ENCODE assay signal across 34 cellular contexts in the genomic region with DNA sequence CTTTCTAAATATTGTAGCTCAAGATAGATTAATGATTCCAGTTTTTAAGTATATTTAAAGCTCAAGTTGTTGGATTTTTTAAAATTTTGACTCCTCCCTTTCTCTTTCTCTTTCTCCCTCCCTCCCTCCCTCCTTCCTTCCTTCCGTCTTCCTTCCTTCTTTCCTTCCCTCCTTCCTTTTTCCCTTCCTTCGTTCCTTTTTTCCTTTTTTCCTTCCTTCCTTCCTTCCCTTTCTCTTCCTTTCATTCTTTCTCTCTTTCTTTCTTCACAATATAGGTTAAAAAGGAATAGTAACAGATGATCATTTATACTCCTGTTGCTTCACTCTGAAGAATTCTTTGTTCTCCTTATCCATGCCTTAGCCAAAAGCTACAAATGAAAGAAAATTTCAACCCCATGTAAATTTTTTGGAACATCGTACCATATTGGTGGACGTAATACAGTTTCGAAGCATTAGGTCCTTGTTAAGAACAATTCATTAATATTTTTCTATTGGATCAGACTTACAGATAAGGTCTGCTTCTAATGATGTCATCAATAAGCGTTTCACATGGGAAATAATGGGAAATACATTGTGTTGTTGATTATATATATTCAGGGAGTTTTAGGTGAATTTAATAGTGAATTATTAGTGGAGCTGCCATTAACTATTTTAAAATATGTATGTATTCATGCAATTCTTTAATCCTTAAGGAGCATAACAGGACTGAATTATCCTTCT.
DNase-seq lines count a peak whose midpoint lies in the region; ATAC-seq, FAIRE-seq and TF ChIP-seq lines count a peak whose summit lies in the region.
"Had no signal": no experiment of that assay in that cellular context is flagged by ENCODE, and none has a peak within 500 bp of the region (broad histone marks: within the 10 kb centered on the region; RNA-seq: fewer than 3 reads in every experiment).

No MANE protein-coding gene starts in this region.

- BruUV-seq in HepG2 (replicated peaks; lab: Mats Ljungman, UMichigan) (no TSS peak), HCT116 (replicated peaks; lab: Mats Ljungman, UMichigan) (no TSS peak), K562 (replicated peaks; lab: Mats Ljungman, UMichigan) (no TSS peak)

- H3K79me2 ChIP-seq in HepG2 (ENCODE audit: insufficient read depth, low read length) (no peaks in the 10 kb centered on the region), HCT116 (ENCODE audit: insufficient read depth, low read length) (no peaks in the 10 kb centered on the region), K562 (ENCODE audit: control insufficient read depth, insufficient read depth, low read length) (no peaks in the 10 kb centered on the region)

- 51% methylated on average over 6 of the region's 6 CpGs for WGBS in HepG2 (ENCODE audit: low lambda C conversion rate)
- WGBS in right lobe of liver (ENCODE audit: insufficient coverage, low coverage, low lambda C conversion rate, missing lambda C conversion rate), result 79% methylated on average over 6 of the region's 6 CpGs
- under 1% methylated on average over 6 of the region's 6 CpGs for WGBS in K562 (ENCODE audit: insufficient coverage, low coverage, missing lambda C conversion rate)

- no peak for TF ChIP-seq EP300 in HepG2 (IDR thresholded peaks at IDR 0.05; ENCODE audit: low read depth in 2 of 2, low read length in 2 of 2)
- no peak for TF ChIP-seq EP300 in HepG2 (CRISPR knock-in tag; IDR thresholded peaks at IDR 0.05; ENCODE audit: borderline replicate concordance)
- no peak for TF ChIP-seq EP300 in K562 (IDR thresholded peaks at IDR 0.05; ENCODE audit: low read length)

- no peak for TF ChIP-seq RAD21 in HepG2 (CRISPR knock-in tag; IDR thresholded peaks at IDR 0.05)
- no peak for TF ChIP-seq RAD21 in HCT116 (IDR thresholded peaks at IDR 0.05; ENCODE audit: low read depth)
- no peak for TF ChIP-seq RAD21 in K562 (CRISPR knock-in tag; conservative IDR thresholded peaks at IDR 0.05 in 1 of 2, IDR thresholded peaks at IDR 0.05 in 1 of 2)

- H3K4me1 ChIP-seq in HepG2 (ENCODE audit: insufficient read depth, low read length) (no peaks in the 10 kb centered on the region), right lobe of liver (peaks cover 0 to 3% (median 0%) of the 10 kb centered on the region in 4 donors), HCT116 (ENCODE audit: control insufficient read depth in 1 of 2, insufficient read depth in 2 of 2, low read length in 2 of 2) (no peaks in the 10 kb centered on the region), HEK293 (ENCODE audit: control insufficient read depth, insufficient read depth, low read length) (no peaks in the 10 kb centered on the region), K562 (replicated peaks in 1 of 2; ENCODE audit: control insufficient read depth in 2 of 2, insufficient read depth in 2 of 2, low read length in 2 of 2) (no peaks in the 10 kb centered on the region)
- H3K4me1 ChIP-seq: A549, BE2C, Caco-2 had no signal

- H3K27me3 ChIP-seq in HepG2 (ENCODE audit: control insufficient read depth in 1 of 2, insufficient read depth in 2 of 2, low read length in 2 of 2) (no peaks in the 10 kb centered on the region), right lobe of liver (no peaks in the 10 kb centered on the region), HCT116 (ENCODE audit: insufficient read depth, low read length) (no peaks in the 10 kb centered on the region), K562 (ENCODE audit: control insufficient read depth in 2 of 2, insufficient read depth in 2 of 2, low read length in 2 of 2) (no peaks in the 10 kb centered on the region)
- H3K27me3 ChIP-seq: BE2C; BLaER1; BLaER1 treated with 17β-estradiol and CSF1 and Interleukin-3, amounts not matched to agents 10 nM and 100 nM had no signal

- POLR2A ChIA-PET in HepG2 (lab: Yijun Ruan, JAX), result no interaction called here
- POLR2A ChIA-PET in HCT116 (lab: Charles Lee), result no interaction called here
- POLR2A ChIA-PET in HEK293 (lab: Yijun Ruan, JAX), result no interaction called here
- POLR2A ChIA-PET in K562 (lab: Yijun Ruan, JAX), result no interaction called here

- TF ChIP-seq POLR2A in HepG2 (IDR thresholded peaks at IDR 0.05; ENCODE audit: insufficient read depth in 1 of 2, low read depth in 2 of 2, low read length in 2 of 2) (no peak), right lobe of liver (IDR thresholded peaks at IDR 0.05) (no peak), HCT116 (IDR thresholded peaks at IDR 0.05; ENCODE audit: borderline replicate concordance, extremely low read depth, insufficient read depth, insufficient read length) (no peak), K562 (conservative IDR thresholded peaks at IDR 0.05) (no peak)

- DNase-seq in HepG2 (ENCODE audit: low spot score) (no peak), right lobe of liver (no peak), HCT116 (ENCODE audit: low read depth, low spot score) (no peak), K562 (ENCODE audit: extremely low read depth in 1 of 4, low spot score in 3 of 4) (no peak), HCEC 1CT (no peak), COR-L47 (lab: John Stamatoyannopoulos, UW) (no peak)
- no peak for DNase-seq in activated naive CD4-positive, alpha-beta T cell treated with anti-CD3 and anti-CD28 coated beads, Interleukin-2, amount 50 U/mL, for 16 hours
- DNase-seq: 8988T; ACHN; AML-193; BE2C; C1 segment of cervical spinal cord; Caco-2; Calu3; CD4-positive, alpha-beta memory T cell; CD4-positive, alpha-beta T cell; CD4-positive, CD25-positive, alpha-beta regulatory T cell; CD8-positive, alpha-beta memory T cell; CD8-positive, alpha-beta T cell; DMS 273 treated with DMSO at 0.1 percent for 48 hours; DMS153; DMS53; DMS79; DMS79 treated with DMSO at 0.1 percent for 48 hours; DND-41; EL had no signal

- ATAC-seq in HepG2 (no peak), right lobe of liver (no peak), HCT116 (no peak), K562 (no peak)
- ATAC-seq: A549; CD8-positive, alpha-beta T cell had no signal

- no peak overlapping the region for H3K4me3 ChIP-seq in HepG2 (replicated peaks in 1 of 3; ENCODE audit: insufficient read depth in 1 of 3, low read depth in 2 of 3, low read length in 3 of 3)
- no peak overlapping the region for H3K4me3 ChIP-seq in right lobe of liver
- H3K4me3 ChIP-seq in HCT116 (replicated peaks in 1 of 2; ENCODE audit: low read depth in 1 of 2, low read length in 2 of 2), result no peak overlapping the region
- no peak overlapping the region for H3K4me3 ChIP-seq in HEK293 (ENCODE audit: low read depth, low read length)
- H3K4me3 ChIP-seq in K562, result no peak overlapping the region
- H3K4me3 ChIP-seq: A549; BLaER1; BLaER1 treated with 17β-estradiol and CSF1 and Interleukin-3, amounts not matched to agents 10 nM and 100 nM had no signal

- no peaks in the 10 kb centered on the region for H3K36me3 ChIP-seq in HepG2 (replicated peaks in 1 of 2; ENCODE audit: control insufficient read depth in 1 of 2, insufficient read depth in 2 of 2, low read length in 2 of 2)
- H3K36me3 ChIP-seq in right lobe of liver, result no peaks in the 10 kb centered on the region
- H3K36me3 ChIP-seq in HCT116 (ENCODE audit: control insufficient read depth in 1 of 2, insufficient read depth in 2 of 2, low read length in 2 of 2), result no peaks in the 10 kb centered on the region
- no peaks in the 10 kb centered on the region for H3K36me3 ChIP-seq in HEK293 (ENCODE audit: control insufficient read depth in 2 of 2, insufficient read depth in 1 of 2, low read length in 2 of 2)
- no peaks in the 10 kb centered on the region for H3K36me3 ChIP-seq in K562 (ENCODE audit: control insufficient read depth, insufficient read depth, low read length)
- H3K36me3 ChIP-seq: BE2C; BLaER1; BLaER1 treated with 17β-estradiol and CSF1 and Interleukin-3, amounts not matched to agents 10 nM and 100 nM had no signal

- H3K9ac ChIP-seq in HepG2 (ENCODE audit: insufficient read depth, low read depth, low read length), result no peak overlapping the region
- H3K9ac ChIP-seq in HCT116 (ENCODE audit: low read length), result no peak overlapping the region
- no peak overlapping the region for H3K9ac ChIP-seq in K562 (ENCODE audit: insufficient read depth in 1 of 2, low read depth in 2 of 2, low read length in 2 of 2)
- H3K9ac ChIP-seq: BLaER1; BLaER1 treated with 17β-estradiol and CSF1 and Interleukin-3, amounts not matched to agents 10 nM and 100 nM had no signal

- RAD21 ChIA-PET in HCT116 (lab: Charles Lee; ENCODE audit: low non-redundant PET in 1 of 2, low total read pairs in 2 of 2, uncharacterized antibody in 2 of 2, unreplicated experiment in 2 of 2), result no interaction called here

- in situ Hi-C loops in HepG2 (cut with HindIII; ENCODE audit: extremely low pct_ligation_motif_present, low pct_unique_long_range_greater_than_20kb), result no loop called here
- in situ Hi-C loops in K562 (cut with MboI), result no loop called here

- H3K9me3 ChIP-seq in HepG2 (ENCODE audit: low read length), result no peaks in the 10 kb centered on the region; the same call in 1 of the 2 replicates
- H3K9me3 ChIP-seq in right lobe of liver, result no peaks in the 10 kb centered on the region
- H3K9me3 ChIP-seq in HCT116 (ENCODE audit: control insufficient read depth in 1 of 2, insufficient read depth in 1 of 2, low read depth in 1 of 2, low read length in 2 of 2), result no peaks in the 10 kb centered on the region
- H3K9me3 ChIP-seq in HEK293 (ENCODE audit: control insufficient read depth, insufficient read depth, low read depth, low read length), result no peaks in the 10 kb centered on the region
- H3K9me3 ChIP-seq in K562 (replicated peaks; ENCODE audit: control insufficient read depth, insufficient read depth, low read depth, low read length), result no peaks in the 10 kb centered on the region; the same call in 1 of the 2 replicates
- H3K9me3 ChIP-seq: A549; BE2C; BLaER1; BLaER1 treated with 17β-estradiol and CSF1 and Interleukin-3, amounts not matched to agents 10 nM and 100 nM; Caco-2 had no signal

- CTCF ChIA-PET in HepG2 (lab: Yijun Ruan, JAX; ENCODE audit: low intra/inter-chr PET ratio, low total read pairs) (no interaction called here), HCT116 (lab: Charles Lee) (no interaction called here), HEK293 (lab: Yijun Ruan, JAX) (no interaction called here), K562 (lab: Yijun Ruan, JAX; ENCODE audit: low intra/inter-chr PET ratio) (no interaction called here)

- H3K27ac ChIP-seq in HepG2 (ENCODE audit: extremely low read length, insufficient read depth, low read length) (no peak overlapping the region), right lobe of liver (no peak overlapping the region), HCT116 (ENCODE audit: low read depth, low read length) (no peak overlapping the region), HEK293 (ENCODE audit: extremely low read depth, low read depth, low read length) (no peak overlapping the region), K562 (ENCODE audit: extremely low read depth, low read depth, low read length) (no peak overlapping the region)
- H3K27ac ChIP-seq: 22Rv1; A549; BLaER1; BLaER1 treated with 17β-estradiol and CSF1 and Interleukin-3, amounts not matched to agents 10 nM and 100 nM; C4-2B had no signal

- no peaks in the 10 kb centered on the region for H3K9me2 ChIP-seq in HCT116 (ENCODE audit: insufficient read depth)

- TF ChIP-seq CTCF in HepG2 (CRISPR knock-in tag; IDR thresholded peaks at IDR 0.05), result no peak
- no peak for TF ChIP-seq CTCF in right lobe of liver (IDR thresholded peaks at IDR 0.05)
- no peak for TF ChIP-seq CTCF in HCT116 (IDR thresholded peaks at IDR 0.05 in 2 of 3, conservative IDR thresholded peaks at IDR 0.05 in 1 of 3; ENCODE audit: borderline replicate concordance in 1 of 3, insufficient read depth in 1 of 3, low read depth in 2 of 3, low read length in 2 of 3)
- no peak for TF ChIP-seq CTCF in HEK293 (tag by site-specific recombination; IDR thresholded peaks at IDR 0.05)
- no peak for TF ChIP-seq CTCF in K562 (IDR thresholded peaks at IDR 0.05 in 2 of 3, conservative IDR thresholded peaks at IDR 0.05 in 1 of 3; ENCODE audit: insufficient read depth in 2 of 3, low read depth in 1 of 3, low read length in 3 of 3)

- H3K4me2 ChIP-seq in HepG2 (ENCODE audit: low read depth, low read length), result no peak overlapping the region
- H3K4me2 ChIP-seq in HCT116 (ENCODE audit: low read length), result no peak overlapping the region
- H3K4me2 ChIP-seq in K562 (ENCODE audit: insufficient read depth, low read length), result no peak overlapping the region
- H3K4me2 ChIP-seq: A549; BLaER1; BLaER1 treated with 17β-estradiol and CSF1 and Interleukin-3, amounts not matched to agents 10 nM and 100 nM had no signal

- H2AFZ ChIP-seq in HepG2 (ENCODE audit: low read length) (no peak overlapping the region), HCT116 (ENCODE audit: low read depth, low read length, poor library complexity, severe bottlenecking) (peak overlapping the region; percentile 65), K562 (ENCODE audit: low read depth, low read length) (no peak overlapping the region)

- no peak for FAIRE-seq in HepG2 (lab: Jason Lieb, UNC)
- FAIRE-seq in K562 (lab: Jason Lieb, UNC), result no peak
- FAIRE-seq: A204.1, A549, D721Med had no signal

- no peaks in the 10 kb centered on the region for H3K9me1 ChIP-seq in K562 (ENCODE audit: control insufficient read depth, insufficient read depth, low read length)

- H4K20me1 ChIP-seq in HepG2 (ENCODE audit: insufficient read depth, low read length) (no peaks in the 10 kb centered on the region), HCT116 (ENCODE audit: insufficient read depth) (no peaks in the 10 kb centered on the region), K562 (replicated peaks; ENCODE audit: control insufficient read depth, insufficient read depth, low read length) (no peaks in the 10 kb centered on the region)
- H4K20me1 ChIP-seq: BLaER1; BLaER1 treated with 17β-estradiol and CSF1 and Interleukin-3, amounts not matched to agents 10 nM and 100 nM had no signal

- intact Hi-C loops in HepG2 (cut with micrococcal nuclease; ENCODE audit: unreplicated experiment) (no loop called here), right lobe of liver (cut with DNase I) (no loop called here), HCT116 (cut with micrococcal nuclease) (no loop called here), K562 (cut with micrococcal nuclease) (no loop called here)

Comparison
In these comparisons a context has a peak if more than half of its experiments do, and no peak if none do; other contexts are left out.
1. Of the 241 proteins assayed by ChIP-seq in both HepG2 and K562: peak only in HepG2: HNRNPK; only in K562: ZNF512; in both: none; in neither: 238; mixed calls (peak in some experiments, not most) for 1.